In the genomic region with DNA sequence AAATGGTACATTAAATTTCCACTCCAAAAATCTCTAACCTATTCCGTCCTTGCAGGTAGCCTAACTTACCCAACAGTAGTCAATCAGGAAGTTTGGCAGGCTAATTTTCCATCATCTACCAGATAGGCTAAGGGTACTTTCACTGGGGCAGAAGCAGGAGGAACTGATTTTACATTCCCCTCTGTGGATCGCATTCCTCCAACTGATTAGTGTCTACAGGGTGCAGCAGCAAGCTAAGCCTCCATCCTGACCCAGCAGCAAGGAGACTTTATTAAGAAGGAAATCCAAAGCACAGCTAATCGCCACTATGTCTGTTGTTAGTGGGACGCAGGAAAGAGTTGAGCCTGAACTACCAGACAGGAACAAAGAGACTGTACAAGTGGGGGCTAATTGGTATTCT, we compare ENCODE assay signal across 19 cellular contexts.
A peak's percentile ranks its signal among the peaks of the same experiment; 100 is the strongest.
DNase-seq lines count a peak whose midpoint lies in the region; ATAC-seq and TF ChIP-seq lines count a peak whose summit lies in the region.
"Had no signal": no experiment of that assay in that cellular context is flagged by ENCODE, and none has a peak within 500 bp of the region (broad histone marks: within the 10 kb centered on the region; RNA-seq: fewer than 3 reads in every experiment).

No MANE protein-coding gene starts in this region.

- H3K27ac Mint-ChIP-seq in GM23338 (peak overlapping the region; percentile 37; the same call in 1 of the 2 replicates), neural progenitor cell (no peak overlapping the region), T-helper 17 cell (no peak overlapping the region)
- H3K27ac Mint-ChIP-seq in activated naive CD8-positive, alpha-beta T cell treated with anti-CD3 and anti-CD28 coated beads for 36 hours = peak overlapping the region; percentile 88

- H3K4me3 ChIP-seq in GM23338 (no peak overlapping the region), neural progenitor cell (no peak overlapping the region)
- H3K4me3 ChIP-seq: PC-9 had no signal

- H3K27ac ChIP-seq in GM23338 (ENCODE audit: low read depth) (no peak overlapping the region; the same call in 1 of the 2 replicates), KOPT-K1 (ENCODE audit: low read depth, low read length, poor library complexity, severe bottlenecking) (peak overlapping the region; percentile 70), neural progenitor cell (no peak overlapping the region)
- H3K27ac ChIP-seq: PC-9, RWPE1 had no signal

- H3K9me3 Mint-ChIP-seq in GM23338 (no peaks in the 10 kb centered on the region), neural progenitor cell (peaks cover 3% of the 10 kb centered on the region)
- peaks cover 4% of the 10 kb centered on the region for H3K9me3 Mint-ChIP-seq in activated naive CD8-positive, alpha-beta T cell treated with anti-CD3 and anti-CD28 coated beads for 36 hours

- H3K36me3 Mint-ChIP-seq in GM23338 (ENCODE audit: low read depth) = peaks cover 3% of the 10 kb centered on the region; the same call in 2 of the 3 replicates
- peaks cover 45% of the 10 kb centered on the region for H3K36me3 Mint-ChIP-seq in activated naive CD8-positive, alpha-beta T cell treated with anti-CD3 and anti-CD28 coated beads for 36 hours
- H3K36me3 Mint-ChIP-seq in neural progenitor cell = no peaks in the 10 kb centered on the region
- H3K36me3 Mint-ChIP-seq in T-helper 17 cell (ENCODE audit: low read depth) = peaks cover 2% of the 10 kb centered on the region

- no peaks in the 10 kb centered on the region for H3F3A ChIP-seq in GM23338 (replicated peaks; ENCODE audit: low read depth)
- H3F3A ChIP-seq in neural progenitor cell (ENCODE audit: low read depth) = peaks cover 3% of the 10 kb centered on the region

- peaks cover 21% of the 10 kb centered on the region for H3K4me1 Mint-ChIP-seq in GM23338
- peaks cover 40% of the 10 kb centered on the region for H3K4me1 Mint-ChIP-seq in activated naive CD8-positive, alpha-beta T cell treated with anti-CD3 and anti-CD28 coated beads for 36 hours
- H3K4me1 Mint-ChIP-seq in neural progenitor cell = peaks cover 5% of the 10 kb centered on the region
- peaks cover 14% of the 10 kb centered on the region for H3K4me1 Mint-ChIP-seq in T-helper 17 cell

- H3K4me3 Mint-ChIP-seq in GM23338 (no peak overlapping the region), neural progenitor cell (no peak overlapping the region), T-helper 17 cell (no peak overlapping the region)
- H3K4me3 Mint-ChIP-seq in activated naive CD8-positive, alpha-beta T cell treated with anti-CD3 and anti-CD28 coated beads for 36 hours = no peak overlapping the region

- H3K4me2 ChIP-seq in GM23338 = no peak overlapping the region
- H3K4me2 ChIP-seq in neural progenitor cell = peak overlapping the region; percentile 22
- H3K4me2 ChIP-seq: PC-9 had no signal

- H3K27me3 Mint-ChIP-seq in GM23338 (ENCODE audit: insufficient read depth, low read depth, poor library complexity) (no peaks in the 10 kb centered on the region), neural progenitor cell (ENCODE audit: insufficient read depth, low read depth) (no peaks in the 10 kb centered on the region), T-helper 17 cell (no peaks in the 10 kb centered on the region)
- H3K27me3 Mint-ChIP-seq in activated naive CD8-positive, alpha-beta T cell treated with anti-CD3 and anti-CD28 coated beads for 36 hours = no peaks in the 10 kb centered on the region

- H2AFZ ChIP-seq in GM23338 = no peak overlapping the region
- H2AFZ ChIP-seq in neural progenitor cell (replicated peaks) = no peak overlapping the region
- H2AFZ ChIP-seq: PC-9 had no signal

- no peaks in the 10 kb centered on the region for H3K9me2 ChIP-seq in GM23338 (ENCODE audit: insufficient read depth)

- H3K4me1 ChIP-seq in GM23338 (ENCODE audit: insufficient read depth) (peaks cover 6% of the 10 kb centered on the region; the same call in 1 of the 2 replicates), neural progenitor cell (peaks cover 11% of the 10 kb centered on the region)

- ATAC-seq in GM23338 = peak; percentile 63
- ATAC-seq in T-helper 17 cell = no peak
- ATAC-seq: HCT116 had no signal

- H3K27me3 ChIP-seq in GM23338 (ENCODE audit: insufficient read depth) (no peaks in the 10 kb centered on the region), neural progenitor cell (no peaks in the 10 kb centered on the region)

- no peak for TF ChIP-seq CTCF in GM23338 (conservative IDR thresholded peaks at IDR 0.05; ENCODE audit: low read depth in 2 of 2)
- TF ChIP-seq CTCF in neural progenitor cell (IDR thresholded peaks at IDR 0.05) = no peak

- H3K9me3 ChIP-seq in KOPT-K1 (ENCODE audit: insufficient read depth, low read length, poor library complexity, severe bottlenecking) (peaks cover 13% of the 10 kb centered on the region), neural progenitor cell (ENCODE audit: low read depth) (no peaks in the 10 kb centered on the region), T-helper 17 cell (ENCODE audit: control insufficient read depth, low read length, poor library complexity, severe bottlenecking) (no peaks in the 10 kb centered on the region)

- H3K79me2 ChIP-seq in GM23338 (replicated peaks; ENCODE audit: insufficient read depth) = peaks cover 8% of the 10 kb centered on the region; the same call in 1 of the 2 replicates
- H3K79me2 ChIP-seq in neural progenitor cell (ENCODE audit: low read depth) = no peaks in the 10 kb centered on the region

- no peaks in the 10 kb centered on the region for H4K20me1 ChIP-seq in GM23338 (replicated peaks; ENCODE audit: insufficient read depth)
- no peaks in the 10 kb centered on the region for H4K20me1 ChIP-seq in neural progenitor cell (ENCODE audit: low read depth)

- peak; percentile 15 for DNase-seq in GM23338 (ENCODE audit: low spot score)
- DNase-seq in activated naive CD8-positive, alpha-beta T cell treated with anti-CD3 and anti-CD28 coated beads for 36 hours = no peak
- peak; percentile 33 for DNase-seq in neural progenitor cell (ENCODE audit: low spot score)
- no peak for DNase-seq in activated CD4-positive, CD25-positive, alpha-beta regulatory T cell treated with anti-CD3 and anti-CD28 coated beads, Interleukin-2, amount 50 U/mL, for 72 hours
- no peak for DNase-seq in T-helper 17 cell
- DNase-seq in medulla oblongata (ENCODE audit: extremely low spot score) = no peak
- DNase-seq: ACHN, C1 segment of cervical spinal cord, DMS79, GOT3, IMR-90, NCI-H1092 treated with DMSO at 0.1 percent for 48 hours, NCI-H146, NCI-H2081, PC-9, SIG-M5 had no signal

- no peak overlapping the region for H3K9ac ChIP-seq in neural progenitor cell

- H3K36me3 ChIP-seq in GM23338 (ENCODE audit: insufficient read depth) (no peaks in the 10 kb centered on the region), KOPT-K1 (ENCODE audit: insufficient read depth, low read length) (no peaks in the 10 kb centered on the region), neural progenitor cell (no peaks in the 10 kb centered on the region)

Comparison
In these comparisons a context has a peak if more than half of its experiments do, and no peak if none do; other contexts are left out.
1. DNase-seq: peak in GM23338 (single experiment) and neural progenitor cell (single experiment); none in activated naive CD8-positive, alpha-beta T cell treated with anti-CD3 and anti-CD28 coated beads for 36 hours (single experiment), activated CD4-positive, CD25-positive, alpha-beta regulatory T cell treated with anti-CD3 and anti-CD28 coated beads, Interleukin-2, amount 50 U/mL, for 72 hours (single experiment), T-helper 17 cell (0 of 3) and medulla oblongata (single experiment).
2. H3K27ac Mint-ChIP-seq: peak in GM23338 (single experiment) and activated naive CD8-positive, alpha-beta T cell treated with anti-CD3 and anti-CD28 coated beads for 36 hours (single experiment); none in neural progenitor cell (single experiment) and T-helper 17 cell (single experiment).